Comparison of ENCODE assay signal across 11 cellular contexts in genomic region chr4:174314770-174315169, GRCh38. TPM values are rescaled to one million over a fixed set of nuclear protein-coding genes. Genes with fewer than 3 reads are reported as not detected.
A peak's percentile ranks its signal among the peaks of the same experiment; 100 is the strongest.
DNase-seq lines count a peak whose midpoint lies in the region; ATAC-seq, FAIRE-seq and TF ChIP-seq lines count a peak whose summit lies in the region.
"Had no signal": no experiment of that assay in that cellular context is flagged by ENCODE, and none has a peak within 500 bp of the region (broad histone marks: within the 10 kb centered on the region; RNA-seq: fewer than 3 reads in every experiment).

No MANE protein-coding gene starts in this region.

- CTCF ChIA-PET in Calu3 (lab: Charles Lee) = interaction anchor here (0.6 kb wide), 1 partner anchor 113 kb away, joined by 3 read pairs; no protein-coding TSS in a partner anchor

- no TSS peak for BruUV-seq in Calu3 (replicated peaks; lab: Mats Ljungman, UMichigan)

- no peak overlapping the region for H3K4me3 ChIP-seq in bronchial epithelial cell (ENCODE audit: low read depth, low read length)

- no peaks in the 10 kb centered on the region for H3K27me3 Mint-ChIP-seq in Calu3 (ENCODE audit: unreplicated experiment)
- H3K27me3 Mint-ChIP-seq: activated naive CD8-positive, alpha-beta T cell treated with anti-CD3 and anti-CD28 coated beads, Interleukin-2, amount 10 ng/mL, durations not matched to agents 7 days and 5 days; naive thymus-derived CD8-positive, alpha-beta T cell had no signal

- TF ChIP-seq CTCF in bronchial epithelial cell (IDR thresholded peaks at IDR 0.05; ENCODE audit: insufficient read depth, low read length, severe bottlenecking) = no peak
- no peak for TF ChIP-seq CTCF in Calu3 (IDR thresholded peaks at IDR 0.05; ENCODE audit: unreplicated experiment)

- H3K4me3 Mint-ChIP-seq in Calu3 (ENCODE audit: low read depth, unreplicated experiment) = no peak overlapping the region
- H3K4me3 Mint-ChIP-seq: activated naive CD8-positive, alpha-beta T cell treated with anti-CD3 and anti-CD28 coated beads, Interleukin-2, amount 10 ng/mL, durations not matched to agents 7 days and 5 days; naive thymus-derived CD8-positive, alpha-beta T cell had no signal

- FAIRE-seq in bronchial epithelial cell (lab: Jason Lieb, UNC) = no peak

- intact Hi-C loops in Calu3 (cut with micrococcal nuclease; ENCODE audit: unreplicated experiment) = loop anchor here (5.0 to 10.0 kb wide), 2 partner anchors 322 to 480 kb away; no protein-coding TSS in a partner anchor

- H3K36me3 ChIP-seq in bronchial epithelial cell (ENCODE audit: control insufficient read depth, insufficient read depth, low read length) = no peaks in the 10 kb centered on the region

- ATAC-seq in GM18909 (IDR thresholded peaks at IDR 0.05; ENCODE audit: poor library complexity, unreplicated experiment) = no peak
- no peak for ATAC-seq in GM19324 (IDR thresholded peaks at IDR 0.05; ENCODE audit: low FRiP score, unreplicated experiment)
- ATAC-seq: naive thymus-derived CD8-positive, alpha-beta T cell had no signal

- H3K27me3 ChIP-seq in bronchial epithelial cell (ENCODE audit: control insufficient read depth, insufficient read depth, low read length) = no peaks in the 10 kb centered on the region

- no peaks in the 10 kb centered on the region for H3K9me3 Mint-ChIP-seq in Calu3 (ENCODE audit: low read depth, unreplicated experiment)
- H3K9me3 Mint-ChIP-seq: activated naive CD8-positive, alpha-beta T cell treated with anti-CD3 and anti-CD28 coated beads, Interleukin-2, amount 10 ng/mL, durations not matched to agents 7 days and 5 days; naive thymus-derived CD8-positive, alpha-beta T cell had no signal

- DNase-seq in NCI-H510A treated with DMSO at 0.1 percent for 48 hours (lab: John Stamatoyannopoulos, UW) = peak; percentile 0
- DNase-seq in NCI-H510A (lab: John Stamatoyannopoulos, UW) = no peak
- peak; percentile 81 for DNase-seq in MV-4-11 (lab: John Stamatoyannopoulos, UW)
- DNase-seq in bronchial epithelial cell (ENCODE audit: low read depth) = peak; percentile 80
- DNase-seq in renal cortical epithelial cell (ENCODE audit: low read depth) = peak; percentile 59
- DNase-seq in Calu3 = no peak
- DNase-seq: activated naive CD8-positive, alpha-beta T cell treated with anti-CD3 and anti-CD28 coated beads, Interleukin-2, amount 10 ng/mL, durations not matched to agents 7 days and 5 days; naive thymus-derived CD8-positive, alpha-beta T cell; stimulated activated CD4-positive, alpha-beta T cell treated with anti-CD3 and anti-CD28 coated beads, Interleukin-4, amount 100 ng/mL, for 1 hour had no signal

- H3K36me3 Mint-ChIP-seq in Calu3 (ENCODE audit: insufficient read depth, unreplicated experiment) = no peaks in the 10 kb centered on the region

- H3K4me1 Mint-ChIP-seq in Calu3 (ENCODE audit: low read depth, unreplicated experiment) = no peaks in the 10 kb centered on the region

- H3K27ac Mint-ChIP-seq in Calu3 (ENCODE audit: unreplicated experiment) = no peak overlapping the region
- H3K27ac Mint-ChIP-seq: activated naive CD8-positive, alpha-beta T cell treated with anti-CD3 and anti-CD28 coated beads, Interleukin-2, amount 10 ng/mL, durations not matched to agents 7 days and 5 days had no signal

RNA-seq across cellular contexts. Expression of gene CEP44, which starts 31.1 kb away (rescaled TPM):
- 16.8 and 18.3 TPM in 2 replicates for total RNA-seq in bronchial epithelial cell
- 16.6 and 17.2 TPM in 2 replicates for total RNA-seq in renal cortical epithelial cell
- total RNA-seq in Calu3 (2022) = 13.5 and 15.8 TPM in 2 replicates

RNA-seq across cellular contexts. Expression of gene FBXO8, which starts 31.3 kb away (rescaled TPM):
- total RNA-seq in bronchial epithelial cell = 31.9 and 32.1 TPM in 2 replicates
- 33.9 and 48.5 TPM in 2 replicates for total RNA-seq in renal cortical epithelial cell
- 11.4 and 14.8 TPM in 2 replicates for total RNA-seq in Calu3 (2022)

Comparison
In these comparisons a context has a peak if more than half of its experiments do, and no peak if none do; other contexts are left out.
1. DNase-seq: peak in NCI-H510A treated with DMSO at 0.1 percent for 48 hours (single experiment), MV-4-11 (single experiment), bronchial epithelial cell (single experiment) and renal cortical epithelial cell (single experiment); none in NCI-H510A (single experiment) and Calu3 (single experiment).